Comparison of ENCODE assay signal across 1 cellular context in the genomic region with DNA sequence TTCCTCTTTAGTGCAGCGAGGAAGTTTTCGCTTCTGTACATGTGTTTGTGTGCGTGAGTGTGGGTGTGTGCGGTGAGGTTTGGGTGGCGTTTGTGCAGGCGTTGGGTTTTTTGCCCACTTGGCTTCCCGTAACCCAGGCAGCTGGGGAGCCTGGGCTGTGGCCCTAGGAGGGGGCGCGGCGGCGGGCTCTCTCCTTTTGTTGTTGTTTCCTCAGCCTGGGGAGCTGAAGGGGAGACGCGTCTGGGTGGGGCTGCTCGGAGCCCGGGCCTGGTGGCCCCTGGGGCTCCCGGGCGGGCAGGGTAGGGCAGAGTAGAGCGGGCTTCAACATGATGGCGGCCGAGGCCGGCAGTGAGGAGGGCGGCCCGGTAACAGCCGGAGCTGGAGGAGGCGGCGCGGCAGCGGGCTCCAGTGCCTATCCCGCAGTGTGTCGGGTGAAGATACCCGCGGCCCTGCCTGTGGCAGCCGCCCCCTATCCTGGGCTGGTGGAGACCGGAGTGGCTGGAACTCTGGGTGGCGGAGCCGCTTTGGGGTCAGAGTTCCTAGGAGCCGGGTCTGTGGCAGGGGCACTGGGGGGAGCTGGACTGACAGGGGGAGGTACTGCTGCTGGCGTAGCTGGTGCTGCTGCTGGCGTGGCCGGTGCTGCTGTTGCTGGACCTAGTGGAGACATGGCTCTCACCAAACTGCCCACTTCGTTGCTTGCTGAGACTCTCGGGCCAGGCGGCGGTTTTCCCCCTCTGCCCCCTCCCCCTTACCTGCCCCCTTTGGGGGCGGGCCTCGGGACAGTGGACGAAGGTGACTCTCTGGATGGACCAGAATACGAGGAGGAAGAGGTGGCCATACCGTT.
A peak's percentile ranks its signal among the peaks of the same experiment; 100 is the strongest.
TF ChIP-seq lines count a peak whose summit lies in the region.

No MANE protein-coding gene starts in this region.

TF ChIP-seq in HepG2, 621 proteins besides CTCF, POLR2A, EP300 and RAD21 (continued from another document and continues in another):
- TF ChIP-seq, protein P1, sequence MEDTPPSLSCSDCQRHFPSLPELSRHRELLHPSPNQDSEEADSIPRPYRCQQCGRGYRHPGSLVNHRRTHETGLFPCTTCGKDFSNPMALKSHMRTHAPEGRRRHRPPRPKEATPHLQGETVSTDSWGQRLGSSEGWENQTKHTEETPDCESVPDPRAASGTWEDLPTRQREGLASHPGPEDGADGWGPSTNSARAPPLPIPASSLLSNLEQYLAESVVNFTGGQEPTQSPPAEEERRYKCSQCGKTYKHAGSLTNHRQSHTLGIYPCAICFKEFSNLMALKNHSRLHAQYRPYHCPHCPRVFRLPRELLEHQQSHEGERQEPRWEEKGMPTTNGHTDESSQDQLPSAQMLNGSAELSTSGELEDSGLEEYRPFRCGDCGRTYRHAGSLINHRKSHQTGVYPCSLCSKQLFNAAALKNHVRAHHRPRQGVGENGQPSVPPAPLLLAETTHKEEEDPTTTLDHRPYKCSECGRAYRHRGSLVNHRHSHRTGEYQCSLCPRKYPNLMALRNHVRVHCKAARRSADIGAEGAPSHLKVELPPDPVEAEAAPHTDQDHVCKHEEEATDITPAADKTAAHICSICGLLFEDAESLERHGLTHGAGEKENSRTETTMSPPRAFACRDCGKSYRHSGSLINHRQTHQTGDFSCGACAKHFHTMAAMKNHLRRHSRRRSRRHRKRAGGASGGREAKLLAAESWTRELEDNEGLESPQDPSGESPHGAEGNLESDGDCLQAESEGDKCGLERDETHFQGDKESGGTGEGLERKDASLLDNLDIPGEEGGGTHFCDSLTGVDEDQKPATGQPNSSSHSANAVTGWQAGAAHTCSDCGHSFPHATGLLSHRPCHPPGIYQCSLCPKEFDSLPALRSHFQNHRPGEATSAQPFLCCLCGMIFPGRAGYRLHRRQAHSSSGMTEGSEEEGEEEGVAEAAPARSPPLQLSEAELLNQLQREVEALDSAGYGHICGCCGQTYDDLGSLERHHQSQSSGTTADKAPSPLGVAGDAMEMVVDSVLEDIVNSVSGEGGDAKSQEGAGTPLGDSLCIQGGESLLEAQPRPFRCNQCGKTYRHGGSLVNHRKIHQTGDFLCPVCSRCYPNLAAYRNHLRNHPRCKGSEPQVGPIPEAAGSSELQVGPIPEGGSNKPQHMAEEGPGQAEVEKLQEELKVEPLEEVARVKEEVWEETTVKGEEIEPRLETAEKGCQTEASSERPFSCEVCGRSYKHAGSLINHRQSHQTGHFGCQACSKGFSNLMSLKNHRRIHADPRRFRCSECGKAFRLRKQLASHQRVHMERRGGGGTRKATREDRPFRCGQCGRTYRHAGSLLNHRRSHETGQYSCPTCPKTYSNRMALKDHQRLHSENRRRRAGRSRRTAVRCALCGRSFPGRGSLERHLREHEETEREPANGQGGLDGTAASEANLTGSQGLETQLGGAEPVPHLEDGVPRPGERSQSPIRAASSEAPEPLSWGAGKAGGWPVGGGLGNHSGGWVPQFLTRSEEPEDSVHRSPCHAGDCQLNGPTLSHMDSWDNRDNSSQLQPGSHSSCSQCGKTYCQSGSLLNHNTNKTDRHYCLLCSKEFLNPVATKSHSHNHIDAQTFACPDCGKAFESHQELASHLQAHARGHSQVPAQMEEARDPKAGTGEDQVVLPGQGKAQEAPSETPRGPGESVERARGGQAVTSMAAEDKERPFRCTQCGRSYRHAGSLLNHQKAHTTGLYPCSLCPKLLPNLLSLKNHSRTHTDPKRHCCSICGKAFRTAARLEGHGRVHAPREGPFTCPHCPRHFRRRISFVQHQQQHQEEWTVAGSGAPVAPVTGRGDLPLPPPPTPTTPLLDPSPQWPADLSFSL (CRISPR knock-in tag; IDR thresholded peaks at IDR 0.05), result no peak
- TF ChIP-seq CHD4 (IDR thresholded peaks at IDR 0.05; ENCODE audit: borderline replicate concordance, low read length) (no peak), ZNF563 (CRISPR knock-in tag; IDR thresholded peaks at IDR 0.05) (no peak), ADNP (CRISPR knock-in tag; IDR thresholded peaks at IDR 0.05) (no peak), SAP130 (CRISPR knock-in tag; IDR thresholded peaks at IDR 0.05; ENCODE audit: low read depth) (peak; percentile 32), ZNF431 (CRISPR knock-in tag; IDR thresholded peaks at IDR 0.05; ENCODE audit: borderline replicate concordance, low read depth) (no peak), MBD4 (IDR thresholded peaks at IDR 0.05; ENCODE audit: borderline replicate concordance, low read length) (no peak), ZNF335 (CRISPR knock-in tag; IDR thresholded peaks at IDR 0.05) (no peak), ZNF713 (CRISPR knock-in tag; IDR thresholded peaks at IDR 0.05) (no peak), TEAD3 (CRISPR knock-in tag; optimal IDR thresholded peaks at IDR 0.05; ENCODE audit: borderline replicate concordance) (no peak), ZMYM4 (CRISPR knock-in tag; IDR thresholded peaks at IDR 0.05) (no peak; the same call in 1 of the 2 replicates)
- TF ChIP-seq, protein P2, sequence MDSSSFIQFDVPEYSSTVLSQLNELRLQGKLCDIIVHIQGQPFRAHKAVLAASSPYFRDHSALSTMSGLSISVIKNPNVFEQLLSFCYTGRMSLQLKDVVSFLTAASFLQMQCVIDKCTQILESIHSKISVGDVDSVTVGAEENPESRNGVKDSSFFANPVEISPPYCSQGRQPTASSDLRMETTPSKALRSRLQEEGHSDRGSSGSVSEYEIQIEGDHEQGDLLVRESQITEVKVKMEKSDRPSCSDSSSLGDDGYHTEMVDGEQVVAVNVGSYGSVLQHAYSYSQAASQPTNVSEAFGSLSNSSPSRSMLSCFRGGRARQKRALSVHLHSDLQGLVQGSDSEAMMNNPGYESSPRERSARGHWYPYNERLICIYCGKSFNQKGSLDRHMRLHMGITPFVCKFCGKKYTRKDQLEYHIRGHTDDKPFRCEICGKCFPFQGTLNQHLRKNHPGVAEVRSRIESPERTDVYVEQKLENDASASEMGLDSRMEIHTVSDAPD (CRISPR knock-in tag; IDR thresholded peaks at IDR 0.05), result 0 out of 2 replicates have a peak, but pooled peaks have one; percentile 28
- TF ChIP-seq, protein P3, sequence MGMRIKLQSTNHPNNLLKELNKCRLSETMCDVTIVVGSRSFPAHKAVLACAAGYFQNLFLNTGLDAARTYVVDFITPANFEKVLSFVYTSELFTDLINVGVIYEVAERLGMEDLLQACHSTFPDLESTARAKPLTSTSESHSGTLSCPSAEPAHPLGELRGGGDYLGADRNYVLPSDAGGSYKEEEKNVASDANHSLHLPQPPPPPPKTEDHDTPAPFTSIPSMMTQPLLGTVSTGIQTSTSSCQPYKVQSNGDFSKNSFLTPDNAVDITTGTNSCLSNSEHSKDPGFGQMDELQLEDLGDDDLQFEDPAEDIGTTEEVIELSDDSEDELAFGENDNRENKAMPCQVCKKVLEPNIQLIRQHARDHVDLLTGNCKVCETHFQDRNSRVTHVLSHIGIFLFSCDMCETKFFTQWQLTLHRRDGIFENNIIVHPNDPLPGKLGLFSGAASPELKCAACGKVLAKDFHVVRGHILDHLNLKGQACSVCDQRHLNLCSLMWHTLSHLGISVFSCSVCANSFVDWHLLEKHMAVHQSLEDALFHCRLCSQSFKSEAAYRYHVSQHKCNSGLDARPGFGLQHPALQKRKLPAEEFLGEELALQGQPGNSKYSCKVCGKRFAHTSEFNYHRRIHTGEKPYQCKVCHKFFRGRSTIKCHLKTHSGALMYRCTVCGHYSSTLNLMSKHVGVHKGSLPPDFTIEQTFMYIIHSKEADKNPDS (CRISPR knock-in tag; IDR thresholded peaks at IDR 0.05), result no peak
- TF ChIP-seq, protein P4, sequence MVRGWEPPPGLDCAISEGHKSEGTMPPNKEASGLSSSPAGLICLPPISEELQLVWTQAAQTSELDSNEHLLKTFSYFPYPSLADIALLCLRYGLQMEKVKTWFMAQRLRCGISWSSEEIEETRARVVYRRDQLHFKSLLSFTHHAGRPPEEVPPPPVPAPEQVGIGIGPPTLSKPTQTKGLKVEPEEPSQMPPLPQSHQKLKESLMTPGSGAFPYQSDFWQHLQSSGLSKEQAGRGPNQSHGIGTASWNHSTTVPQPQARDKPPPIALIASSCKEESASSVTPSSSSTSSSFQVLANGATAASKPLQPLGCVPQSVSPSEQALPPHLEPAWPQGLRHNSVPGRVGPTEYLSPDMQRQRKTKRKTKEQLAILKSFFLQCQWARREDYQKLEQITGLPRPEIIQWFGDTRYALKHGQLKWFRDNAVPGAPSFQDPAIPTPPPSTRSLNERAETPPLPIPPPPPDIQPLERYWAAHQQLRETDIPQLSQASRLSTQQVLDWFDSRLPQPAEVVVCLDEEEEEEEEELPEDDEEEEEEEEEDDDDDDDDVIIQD (CRISPR knock-in tag; IDR thresholded peaks at IDR 0.05; ENCODE audit: low read depth), result no peak; the same call in 1 of the 2 replicates
- TF ChIP-seq, protein P5, sequence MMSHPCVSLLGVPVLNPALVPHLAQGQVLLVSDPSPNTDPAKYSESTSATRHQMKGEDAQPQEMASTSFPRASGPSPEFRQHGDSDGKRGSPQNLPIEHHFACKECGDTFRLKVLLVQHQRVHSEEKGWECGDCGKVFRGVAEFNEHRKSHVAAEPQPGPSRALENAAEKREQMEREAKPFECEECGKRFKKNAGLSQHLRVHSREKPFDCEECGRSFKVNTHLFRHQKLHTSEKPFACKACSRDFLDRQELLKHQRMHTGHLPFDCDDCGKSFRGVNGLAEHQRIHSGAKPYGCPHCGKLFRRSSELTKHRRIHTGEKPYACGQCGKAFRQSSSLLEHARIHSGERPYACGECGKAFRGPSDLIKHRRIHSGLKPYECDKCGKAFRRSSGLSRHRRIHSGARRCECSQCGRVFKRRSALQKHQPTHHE (CRISPR knock-in tag; IDR thresholded peaks at IDR 0.05; ENCODE audit: borderline replicate concordance), result no peak; the same call in 1 of the 2 replicates
- TF ChIP-seq, protein P6, sequence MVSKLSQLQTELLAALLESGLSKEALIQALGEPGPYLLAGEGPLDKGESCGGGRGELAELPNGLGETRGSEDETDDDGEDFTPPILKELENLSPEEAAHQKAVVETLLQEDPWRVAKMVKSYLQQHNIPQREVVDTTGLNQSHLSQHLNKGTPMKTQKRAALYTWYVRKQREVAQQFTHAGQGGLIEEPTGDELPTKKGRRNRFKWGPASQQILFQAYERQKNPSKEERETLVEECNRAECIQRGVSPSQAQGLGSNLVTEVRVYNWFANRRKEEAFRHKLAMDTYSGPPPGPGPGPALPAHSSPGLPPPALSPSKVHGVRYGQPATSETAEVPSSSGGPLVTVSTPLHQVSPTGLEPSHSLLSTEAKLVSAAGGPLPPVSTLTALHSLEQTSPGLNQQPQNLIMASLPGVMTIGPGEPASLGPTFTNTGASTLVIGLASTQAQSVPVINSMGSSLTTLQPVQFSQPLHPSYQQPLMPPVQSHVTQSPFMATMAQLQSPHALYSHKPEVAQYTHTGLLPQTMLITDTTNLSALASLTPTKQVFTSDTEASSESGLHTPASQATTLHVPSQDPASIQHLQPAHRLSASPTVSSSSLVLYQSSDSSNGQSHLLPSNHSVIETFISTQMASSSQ (IDR thresholded peaks at IDR 0.05; ENCODE audit: low read depth), result no peak
- TF ChIP-seq, protein P6 (CRISPR knock-in tag; IDR thresholded peaks at IDR 0.05; ENCODE audit: borderline replicate concordance), result no peak
- TF ChIP-seq, protein P7, sequence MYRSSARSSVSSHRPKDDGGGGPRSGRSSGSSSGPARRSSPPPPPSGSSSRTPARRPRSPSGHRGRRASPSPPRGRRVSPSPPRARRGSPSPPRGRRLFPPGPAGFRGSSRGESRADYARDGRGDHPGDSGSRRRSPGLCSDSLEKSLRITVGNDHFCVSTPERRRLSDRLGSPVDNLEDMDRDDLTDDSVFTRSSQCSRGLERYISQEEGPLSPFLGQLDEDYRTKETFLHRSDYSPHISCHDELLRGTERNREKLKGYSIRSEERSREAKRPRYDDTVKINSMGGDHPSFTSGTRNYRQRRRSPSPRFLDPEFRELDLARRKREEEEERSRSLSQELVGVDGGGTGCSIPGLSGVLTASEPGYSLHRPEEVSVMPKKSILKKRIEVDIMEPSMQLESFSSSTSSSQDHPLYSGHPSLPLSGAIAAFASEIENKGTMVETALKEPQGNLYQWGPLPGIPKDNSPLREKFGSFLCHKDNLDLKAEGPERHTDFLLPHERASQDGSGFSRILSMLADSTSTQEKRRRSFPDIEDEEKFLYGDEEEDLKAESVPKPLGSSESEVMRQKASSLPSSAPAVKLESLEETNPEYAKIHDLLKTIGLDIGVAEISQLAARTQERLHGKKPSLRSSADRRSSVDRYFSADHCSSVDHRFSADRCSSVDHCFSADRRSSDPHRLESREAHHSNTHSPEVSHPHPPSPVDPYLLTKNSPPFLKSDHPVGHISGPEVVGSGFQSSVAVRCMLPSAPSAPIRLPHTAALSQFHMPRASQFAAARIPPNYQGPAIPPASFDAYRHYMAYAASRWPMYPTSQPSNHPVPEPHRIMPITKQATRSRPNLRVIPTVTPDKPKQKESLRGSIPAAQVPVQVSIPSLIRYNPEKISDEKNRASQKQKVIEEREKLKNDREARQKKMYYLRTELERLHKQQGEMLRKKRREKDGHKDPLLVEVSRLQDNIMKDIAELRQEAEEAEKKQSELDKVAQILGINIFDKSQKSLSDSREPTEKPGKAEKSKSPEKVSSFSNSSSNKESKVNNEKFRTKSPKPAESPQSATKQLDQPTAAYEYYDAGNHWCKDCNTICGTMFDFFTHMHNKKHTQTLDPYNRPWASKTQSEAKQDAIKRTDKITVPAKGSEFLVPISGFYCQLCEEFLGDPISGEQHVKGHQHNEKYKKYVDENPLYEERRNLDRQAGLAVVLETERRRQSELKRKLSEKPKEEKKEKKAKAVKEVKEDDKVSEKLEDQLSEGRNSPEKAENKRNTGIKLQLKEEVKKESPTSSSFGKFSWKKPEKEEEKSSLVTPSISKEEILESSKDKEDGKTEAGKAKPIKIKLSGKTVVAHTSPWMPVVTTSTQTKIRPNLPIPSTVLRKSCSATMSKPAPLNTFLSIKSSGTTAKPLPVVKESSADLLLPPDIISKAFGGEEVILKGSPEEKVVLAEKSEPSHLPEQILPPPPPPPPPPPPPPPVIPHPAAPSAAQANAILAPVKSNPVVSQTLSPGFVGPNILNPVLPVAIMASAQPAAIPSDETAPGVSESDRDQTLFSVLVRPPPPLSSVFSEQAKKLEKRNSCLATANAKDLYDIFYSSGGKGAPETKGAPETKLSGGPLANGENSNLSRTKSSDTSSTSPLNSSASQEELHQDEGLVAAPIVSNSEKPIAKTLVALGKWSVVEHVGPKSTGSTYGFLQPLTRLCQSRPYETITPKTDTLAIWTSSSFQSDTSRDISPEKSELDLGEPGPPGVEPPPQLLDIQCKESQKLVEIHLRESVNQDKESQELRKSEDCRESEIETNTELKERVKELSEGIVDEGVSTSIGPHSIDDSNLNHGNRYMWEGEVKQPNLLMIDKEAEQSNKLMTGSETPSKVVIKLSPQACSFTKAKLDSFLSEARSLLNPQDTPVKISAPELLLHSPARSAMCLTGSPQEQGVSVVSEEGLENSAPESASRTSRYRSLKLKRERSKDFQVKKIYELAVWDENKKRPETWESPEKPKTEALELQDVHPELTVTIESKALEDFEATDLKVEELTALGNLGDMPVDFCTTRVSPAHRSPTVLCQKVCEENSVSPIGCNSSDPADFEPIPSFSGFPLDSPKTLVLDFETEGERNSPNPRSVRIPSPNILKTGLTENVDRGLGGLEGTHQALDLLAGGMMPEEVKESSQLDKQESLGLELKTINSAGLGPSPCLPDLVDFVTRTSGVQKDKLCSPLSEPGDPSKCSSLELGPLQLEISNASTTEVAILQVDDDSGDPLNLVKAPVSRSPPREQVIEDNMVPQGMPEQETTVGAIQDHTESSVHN (CRISPR knock-in tag; IDR thresholded peaks at IDR 0.05), result no peak
